20 cellular contexts compared by ENCODE assay signal in genomic region chr10:42973870-42974692, GRCh38.
DNase-seq lines count a peak whose midpoint lies in the region; ATAC-seq and TF ChIP-seq lines count a peak whose summit lies in the region.
"Had no signal": no experiment of that assay in that cellular context is flagged by ENCODE, and none has a peak within 500 bp of the region (broad histone marks: within the 10 kb centered on the region; RNA-seq: fewer than 3 reads in every experiment).

No MANE protein-coding gene starts in this region.

- H3K4me3 ChIP-seq in heart right ventricle (no peak overlapping the region), upper lobe of right lung (no peak overlapping the region)
- H3K4me3 ChIP-seq: hepatocyte, psoas muscle, suprapubic skin had no signal

- H3K4me1 ChIP-seq in heart right ventricle (peaks cover 0 to 4% (median 0%) of the 10 kb centered on the region in 9 donors), upper lobe of right lung (no peaks in the 10 kb centered on the region)
- H3K4me1 ChIP-seq: psoas muscle, suprapubic skin had no signal

- TF ChIP-seq CTCF in heart right ventricle (IDR thresholded peaks at IDR 0.05) (no peak), upper lobe of right lung (IDR thresholded peaks at IDR 0.05) (no peak)

- H3K4me1 Mint-ChIP-seq in natural killer cell treated with Interleukin-12 subunit alpha and Interleukin-12 subunit beta and Interleukin-15 and Interleukin-18, amount 100 ng/mL, for 72 hours (ENCODE audit: low read depth in 2 of 2) = no peaks in the 10 kb centered on the region
- no peaks in the 10 kb centered on the region for H3K4me1 Mint-ChIP-seq in effector memory CD8-positive, alpha-beta T cell (ENCODE audit: low read depth in 2 of 2)
- no peaks in the 10 kb centered on the region for H3K4me1 Mint-ChIP-seq in activated CD4-positive, alpha-beta memory T cell treated with anti-CD3 and anti-CD28 coated beads, Interleukin-2, amount 10 ng/mL, durations not matched to agents 7 days and 5 days
- H3K4me1 Mint-ChIP-seq: IgD-negative memory B cell, memory B cell had no signal

- H3K36me3 Mint-ChIP-seq in natural killer cell treated with Interleukin-12 subunit alpha and Interleukin-12 subunit beta and Interleukin-15 and Interleukin-18, amount 100 ng/mL, for 72 hours = no peaks in the 10 kb centered on the region
- no peaks in the 10 kb centered on the region for H3K36me3 Mint-ChIP-seq in effector memory CD8-positive, alpha-beta T cell (ENCODE audit: insufficient read depth)
- no peaks in the 10 kb centered on the region for H3K36me3 Mint-ChIP-seq in activated CD4-positive, alpha-beta memory T cell treated with anti-CD3 and anti-CD28 coated beads, Interleukin-2, amount 10 ng/mL, durations not matched to agents 7 days and 5 days (ENCODE audit: low read depth)
- H3K36me3 Mint-ChIP-seq: activated naive CD4-positive, alpha-beta T cell treated with anti-CD3 and anti-CD28 coated beads, Interleukin-2, amount 50 U/mL, for 72 hours; CD8-positive, alpha-beta T cell; IgD-negative memory B cell; memory B cell; naive thymus-derived CD4-positive, alpha-beta T cell had no signal

- intact Hi-C loops in Right ventricle myocardium superior (cut with DNase I) (no loop called here), heart right ventricle (cut with DNase I) (no loop called here), upper lobe of right lung (cut with DNase I) (no loop called here)

- H3K36me3 ChIP-seq in heart right ventricle (no peaks in the 10 kb centered on the region), upper lobe of right lung (no peaks in the 10 kb centered on the region)
- H3K36me3 ChIP-seq: suprapubic skin had no signal

- WGBS in heart right ventricle, 2 donors = 86 to 87% methylated on average over 9 of the region's 9 CpGs

- DNase-seq in Right ventricle myocardium superior (peak; percentile 24), heart right ventricle (no peak), upper lobe of right lung (peak; percentile 61), kidney glomerular epithelial cell (lab: John Stamatoyannopoulos, UW) (no peak)
- peak; percentile 5 for DNase-seq in activated CD8-positive, alpha-beta memory T cell treated with anti-CD3 and anti-CD28 coated beads, Interleukin-2, amount 50 U/mL, for 4 hours
- peak; percentile 41 for DNase-seq in natural killer cell treated with Interleukin-12 subunit alpha and Interleukin-12 subunit beta and Interleukin-15 and Interleukin-18, amount 100 ng/mL, for 72 hours (ENCODE audit: low spot score)
- DNase-seq in effector memory CD8-positive, alpha-beta T cell = no peak
- no peak for DNase-seq in activated CD4-positive, alpha-beta memory T cell treated with anti-CD3 and anti-CD28 coated beads, Interleukin-2, amount 10 ng/mL, durations not matched to agents 7 days and 5 days
- DNase-seq: activated CD4-positive, alpha-beta T cell treated with anti-CD3 and anti-CD28 coated beads, Interleukin-2, amount 50 U/mL, for 1 hour; NCI-H187; NCI-H345 had no signal

- POLR2A ChIA-PET in activated CD4-positive, alpha-beta memory T cell treated with anti-CD3 and anti-CD28 coated beads, Interleukin-2, amount 10 ng/mL, durations not matched to agents 7 days and 5 days (lab: Charles Lee) = no interaction called here

- CTCF ChIA-PET in activated CD4-positive, alpha-beta memory T cell treated with anti-CD3 and anti-CD28 coated beads, Interleukin-2, amount 10 ng/mL, durations not matched to agents 7 days and 5 days (lab: Charles Lee) = no interaction called here

- H3K27ac Mint-ChIP-seq in natural killer cell treated with Interleukin-12 subunit alpha and Interleukin-12 subunit beta and Interleukin-15 and Interleukin-18, amount 100 ng/mL, for 72 hours = no peak overlapping the region
- no peak overlapping the region for H3K27ac Mint-ChIP-seq in effector memory CD8-positive, alpha-beta T cell
- H3K27ac Mint-ChIP-seq in activated CD4-positive, alpha-beta memory T cell treated with anti-CD3 and anti-CD28 coated beads, Interleukin-2, amount 10 ng/mL, durations not matched to agents 7 days and 5 days = no peak overlapping the region
- H3K27ac Mint-ChIP-seq: activated naive CD4-positive, alpha-beta T cell treated with anti-CD3 and anti-CD28 coated beads, Interleukin-2, amount 50 U/mL, for 72 hours; CD8-positive, alpha-beta T cell; memory B cell; naive thymus-derived CD4-positive, alpha-beta T cell had no signal

- peaks cover 0 to 8% of the 10 kb centered on the region in 2 donors for H3K27me3 Mint-ChIP-seq in natural killer cell treated with Interleukin-12 subunit alpha and Interleukin-12 subunit beta and Interleukin-15 and Interleukin-18, amount 100 ng/mL, for 72 hours
- H3K27me3 Mint-ChIP-seq in effector memory CD8-positive, alpha-beta T cell = peaks cover 21 to 35% of the 10 kb centered on the region in 2 donors
- H3K27me3 Mint-ChIP-seq in activated CD4-positive, alpha-beta memory T cell treated with anti-CD3 and anti-CD28 coated beads, Interleukin-2, amount 10 ng/mL, durations not matched to agents 7 days and 5 days = no peaks in the 10 kb centered on the region
- H3K27me3 Mint-ChIP-seq: naive thymus-derived CD4-positive, alpha-beta T cell had no signal

- no peak overlapping the region for H3K27ac ChIP-seq in heart right ventricle
- no peak overlapping the region for H3K27ac ChIP-seq in upper lobe of right lung
- H3K27ac ChIP-seq: hepatocyte, psoas muscle, suprapubic skin had no signal

- H3K27me3 ChIP-seq in heart right ventricle (peaks cover 0 to 17% (median 3%) of the 10 kb centered on the region in 7 donors), upper lobe of right lung (no peaks in the 10 kb centered on the region)
- H3K27me3 ChIP-seq: hepatocyte, suprapubic skin had no signal

- H3K9me3 ChIP-seq in heart right ventricle (no peaks in the 10 kb centered on the region), upper lobe of right lung (no peaks in the 10 kb centered on the region)
- H3K9me3 ChIP-seq: psoas muscle, suprapubic skin had no signal

- H3K9me3 Mint-ChIP-seq in natural killer cell treated with Interleukin-12 subunit alpha and Interleukin-12 subunit beta and Interleukin-15 and Interleukin-18, amount 100 ng/mL, for 72 hours = no peaks in the 10 kb centered on the region
- no peaks in the 10 kb centered on the region for H3K9me3 Mint-ChIP-seq in effector memory CD8-positive, alpha-beta T cell
- H3K9me3 Mint-ChIP-seq in activated CD4-positive, alpha-beta memory T cell treated with anti-CD3 and anti-CD28 coated beads, Interleukin-2, amount 10 ng/mL, durations not matched to agents 7 days and 5 days = no peaks in the 10 kb centered on the region
- H3K9me3 Mint-ChIP-seq: activated naive CD4-positive, alpha-beta T cell treated with anti-CD3 and anti-CD28 coated beads, Interleukin-2, amount 50 U/mL, for 72 hours; CD8-positive, alpha-beta T cell; IgD-negative memory B cell; memory B cell; naive thymus-derived CD4-positive, alpha-beta T cell had no signal

- H3K4me3 Mint-ChIP-seq in natural killer cell treated with Interleukin-12 subunit alpha and Interleukin-12 subunit beta and Interleukin-15 and Interleukin-18, amount 100 ng/mL, for 72 hours = no peak overlapping the region
- H3K4me3 Mint-ChIP-seq in effector memory CD8-positive, alpha-beta T cell = no peak overlapping the region
- no peak overlapping the region for H3K4me3 Mint-ChIP-seq in activated CD4-positive, alpha-beta memory T cell treated with anti-CD3 and anti-CD28 coated beads, Interleukin-2, amount 10 ng/mL, durations not matched to agents 7 days and 5 days
- H3K4me3 Mint-ChIP-seq: CD8-positive, alpha-beta T cell; IgD-negative memory B cell; memory B cell had no signal

- ATAC-seq in Right ventricle myocardium superior (ENCODE audit: poor library complexity) = no peak
- ATAC-seq in heart right ventricle = no peak
- ATAC-seq in natural killer cell treated with Interleukin-12 subunit alpha and Interleukin-12 subunit beta and Interleukin-15 and Interleukin-18, amount 100 ng/mL, for 72 hours = no peak
- no peak for ATAC-seq in upper lobe of right lung
- no peak for ATAC-seq in effector memory CD8-positive, alpha-beta T cell (replicated peaks)
- ATAC-seq: activated naive CD4-positive, alpha-beta T cell treated with anti-CD3 and anti-CD28 coated beads, Interleukin-2, amount 50 U/mL, for 72 hours; CD8-positive, alpha-beta T cell; HCT116; naive thymus-derived CD4-positive, alpha-beta T cell; psoas muscle had no signal

Comparison
In these comparisons a context has a peak if more than half of its experiments do, and no peak if none do; other contexts are left out.
1. DNase-seq: peak in Right ventricle myocardium superior (single experiment), activated CD8-positive, alpha-beta memory T cell treated with anti-CD3 and anti-CD28 coated beads, Interleukin-2, amount 50 U/mL, for 4 hours (single experiment), natural killer cell treated with Interleukin-12 subunit alpha and Interleukin-12 subunit beta and Interleukin-15 and Interleukin-18, amount 100 ng/mL, for 72 hours (single experiment) and upper lobe of right lung (single experiment); none in heart right ventricle (0 of 2), kidney glomerular epithelial cell (single experiment), effector memory CD8-positive, alpha-beta T cell (0 of 3) and activated CD4-positive, alpha-beta memory T cell treated with anti-CD3 and anti-CD28 coated beads, Interleukin-2, amount 10 ng/mL, durations not matched to agents 7 days and 5 days (single experiment).